28 cellular contexts compared by ENCODE assay signal in genomic region chrX:13857804-13858203, GRCh38. TPM values are rescaled to one million over a fixed set of nuclear protein-coding genes. Genes with fewer than 3 reads are reported as not detected.
"Had no signal": no experiment of that assay in that cellular context is flagged by ENCODE, and none has a peak within 500 bp of the region (broad histone marks: within the 10 kb centered on the region; RNA-seq: fewer than 3 reads in every experiment).

No MANE protein-coding gene starts in this region.

- ATAC-seq: naive thymus-derived CD8-positive, alpha-beta T cell; sciatic nerve; stimulated activated naive CD8-positive, alpha-beta T cell treated with anti-CD3 and anti-CD28 coated beads, Interleukin-15, amount 100 ng/mL, for 72 hours had no signal

- H3K36me3 ChIP-seq: colonic mucosa, esophagus squamous epithelium, prostate gland, right atrium auricular region, tibial artery had no signal

- H3K9me3 ChIP-seq: colonic mucosa, esophagus squamous epithelium, prostate gland, right atrium auricular region, testis, tibial artery had no signal

- H3K4me3 Mint-ChIP-seq: dendritic cell treated with granulocyte-macrophage colony-stimulating factor and Interleukin-4, amounts not matched to agents 40 ng/mL and 50 ng/mL, for 4 days; endodermal cell; immature natural killer cell; naive thymus-derived CD8-positive, alpha-beta T cell; nephron progenitor cell; stimulated activated naive CD8-positive, alpha-beta T cell treated with anti-CD3 and anti-CD28 coated beads, Interleukin-15, amount 100 ng/mL, for 72 hours; type B pancreatic cell had no signal

- H3K27me3 ChIP-seq: esophagus squamous epithelium, right atrium auricular region, testis, tibial artery had no signal

- H3K4me1 Mint-ChIP-seq: immature natural killer cell; nephron progenitor cell; stimulated activated naive CD8-positive, alpha-beta T cell treated with anti-CD3 and anti-CD28 coated beads, Interleukin-15, amount 100 ng/mL, for 72 hours had no signal

- H3K9me3 Mint-ChIP-seq: dendritic cell treated with granulocyte-macrophage colony-stimulating factor and Interleukin-4, amounts not matched to agents 40 ng/mL and 50 ng/mL, for 4 days; immature natural killer cell; naive thymus-derived CD8-positive, alpha-beta T cell; stimulated activated naive CD8-positive, alpha-beta T cell treated with anti-CD3 and anti-CD28 coated beads, Interleukin-15, amount 100 ng/mL, for 72 hours; type B pancreatic cell had no signal

- H3K4me1 ChIP-seq: colonic mucosa, prostate gland, right atrium auricular region, testis, tibial artery had no signal

- H3K27me3 Mint-ChIP-seq: dendritic cell treated with granulocyte-macrophage colony-stimulating factor and Interleukin-4, amounts not matched to agents 40 ng/mL and 50 ng/mL, for 4 days; type B pancreatic cell had no signal

- H3K36me3 Mint-ChIP-seq: immature natural killer cell; naive thymus-derived CD8-positive, alpha-beta T cell; type B pancreatic cell had no signal

- DNase-seq: colonic mucosa; effector CD8-positive, alpha-beta T cell; endodermal cell; esophagus squamous epithelium; foreskin melanocyte; hypothalamus; immature natural killer cell; islet precursor cell; mesendoderm; midbrain; naive thymus-derived CD8-positive, alpha-beta T cell; nephron progenitor cell; nucleus accumbens; stimulated activated CD4-positive, alpha-beta T cell treated with anti-CD3 and anti-CD28 coated beads, Interleukin-12 subunit alpha, Interleukin-12 subunit beta, amount 100 ng/mL, for 4 hours; stimulated activated CD4-positive, alpha-beta T cell treated with anti-CD3 and anti-CD28 coated beads, Interleukin-1b, Interleukin-23, amount 100 ng/mL, for 48 hours; stimulated activated CD4-positive, alpha-beta T cell treated with anti-CD3 and anti-CD28 coated beads, Interleukin-4, amount 100 ng/mL, for 1 hour; stimulated activated CD8-positive, alpha-beta memory T cell treated with anti-CD3 and anti-CD28 coated beads, Interleukin-4, amount 100 ng/mL, for 48 hours; stimulated activated naive CD4-positive, alpha-beta T cell; stimulated activated naive CD8-positive, alpha-beta T cell treated with anti-CD3 and anti-CD28 coated beads, Interleukin-15, amount 100 ng/mL, for 72 hours; testis; tibial artery had no signal

- H3K27ac Mint-ChIP-seq: dendritic cell treated with granulocyte-macrophage colony-stimulating factor and Interleukin-4, amounts not matched to agents 40 ng/mL and 50 ng/mL, for 4 days; endodermal cell; immature natural killer cell; naive thymus-derived CD8-positive, alpha-beta T cell; nephron progenitor cell; stimulated activated naive CD8-positive, alpha-beta T cell treated with anti-CD3 and anti-CD28 coated beads, Interleukin-15, amount 100 ng/mL, for 72 hours; type B pancreatic cell had no signal

- H3K4me3 ChIP-seq: colonic mucosa, esophagus squamous epithelium, prostate gland, right atrium auricular region, smooth muscle cell, testis, tibial artery had no signal

- H3K27ac ChIP-seq: colonic mucosa, esophagus squamous epithelium, prostate gland, right atrium auricular region, testis, tibial artery had no signal

RNA-seq across cellular contexts. Expression of gene GPM6B, which starts 40.9 kb away (rescaled TPM):
- total RNA-seq: lung microvascular endothelial cell; naive thymus-derived CD8-positive, alpha-beta T cell had no signal
